In genomic region chr20:17664025-17664638, GRCh38 we compare ENCODE assay signal across 12 cellular contexts. TPM values are rescaled to one million over a fixed set of nuclear protein-coding genes. Genes with fewer than 3 reads are reported as not detected.
A peak's percentile ranks its signal among the peaks of the same experiment; 100 is the strongest.
DNase-seq lines count a peak whose midpoint lies in the region; ATAC-seq, FAIRE-seq and TF ChIP-seq lines count a peak whose summit lies in the region.
"Had no signal": no experiment of that assay in that cellular context is flagged by ENCODE, and none has a peak within 500 bp of the region (broad histone marks: within the 10 kb centered on the region; RNA-seq: fewer than 3 reads in every experiment).

No MANE protein-coding gene starts in this region.

- TF ChIP-seq CTCF in RWPE2 (IDR thresholded peaks at IDR 0.05; ENCODE audit: poor library complexity, severe bottlenecking) (no peak), choroid plexus epithelial cell (conservative IDR thresholded peaks at IDR 0.05; ENCODE audit: low read depth, low read length) (no peak)

- H3K27ac ChIP-seq in RWPE2 (ENCODE audit: poor library complexity, severe bottlenecking): no peak overlapping the region
- H3K27ac ChIP-seq: PC-9 had no signal

- H3K36me3 ChIP-seq in RWPE2 (ENCODE audit: low read depth) (peaks cover 44% of the 10 kb centered on the region), skeletal muscle satellite cell (ENCODE audit: insufficient read depth, low read length) (peaks cover 37% of the 10 kb centered on the region)

- no peak for DNase-seq in GM18507 (ENCODE audit: extremely low spot score, insufficient read length, low read depth)
- peak; percentile 12 for DNase-seq in RWPE2 (ENCODE audit: low spot score)
- peak; percentile 34 for DNase-seq in choroid plexus epithelial cell (ENCODE audit: low read depth)
- DNase-seq in activated gamma-delta T cell treated with Interleukin-2 at 50 U/mL for 16 hours: no peak
- no peak for DNase-seq in retina
- DNase-seq in 8988T: no peak
- DNase-seq: amniotic stem cell, DMS79, PC-9 had no signal

- no peak overlapping the region for H3K4me3 ChIP-seq in RWPE2 (ENCODE audit: severe bottlenecking)
- H3K4me3 ChIP-seq in choroid plexus epithelial cell (ENCODE audit: low read depth, low read length): no peak overlapping the region
- H3K4me3 ChIP-seq in skeletal muscle satellite cell (ENCODE audit: low read length): no peak overlapping the region
- H3K4me3 ChIP-seq: PC-9 had no signal

- H3K4me2 ChIP-seq in skeletal muscle satellite cell (ENCODE audit: low read length): peak overlapping the region; percentile 9
- H3K4me2 ChIP-seq: PC-9 had no signal

- H3K9ac ChIP-seq in skeletal muscle satellite cell (ENCODE audit: low read depth, low read length): no peak overlapping the region

- H3K27me3 ChIP-seq in RWPE2 (ENCODE audit: insufficient read depth, poor library complexity, severe bottlenecking) (no peaks in the 10 kb centered on the region), skeletal muscle satellite cell (ENCODE audit: control insufficient read depth, insufficient read depth, low read length) (no peaks in the 10 kb centered on the region)

- no peaks in the 10 kb centered on the region for H3K9me3 ChIP-seq in RWPE2 (ENCODE audit: severe bottlenecking)
- no peaks in the 10 kb centered on the region for H3K9me3 ChIP-seq in skeletal muscle satellite cell (replicated peaks; ENCODE audit: low read length)

- peak; percentile 21 for FAIRE-seq in GM18507 (lab: Jason Lieb, UNC)
- FAIRE-seq: endometrium had no signal

- ATAC-seq in RWPE2 (ENCODE audit: low read depth) (no peak), GM21619 (IDR thresholded peaks at IDR 0.05; ENCODE audit: unreplicated experiment) (no peak)

- H3K4me1 ChIP-seq in RWPE2 (ENCODE audit: insufficient read depth, poor library complexity, severe bottlenecking): no peaks in the 10 kb centered on the region
- H3K4me1 ChIP-seq in skeletal muscle satellite cell (ENCODE audit: control insufficient read depth, insufficient read depth, low read length): peaks cover 67% of the 10 kb centered on the region

RNA-seq across cellular contexts. Expression of gene RRBP1, which starts 17.9 kb away (rescaled TPM):
- total RNA-seq in skeletal muscle satellite cell (2012; rRNA removed): 94.8 and 108 TPM in 2 replicates

RNA-seq across cellular contexts. Expression of gene BANF2, which starts 35.6 kb away (rescaled TPM):
- not detected in 2 replicates for total RNA-seq in skeletal muscle satellite cell (2012; rRNA removed)
- total RNA-seq: PC-9 had no signal

Comparison
In these comparisons a context has a peak if more than half of its experiments do, and no peak if none do; other contexts are left out.
1. DNase-seq: peak in RWPE2 (single experiment) and choroid plexus epithelial cell (single experiment); none in GM18507 (single experiment), activated gamma-delta T cell treated with Interleukin-2 at 50 U/mL for 16 hours (single experiment), retina (single experiment) and 8988T (single experiment).